21 cellular contexts compared by ENCODE assay signal in genomic region chr9:82475584-82476328, GRCh38.
"Had no signal": no experiment of that assay in that cellular context is flagged by ENCODE, and none has a peak within 500 bp of the region (broad histone marks: within the 10 kb centered on the region; RNA-seq: fewer than 3 reads in every experiment).

No MANE protein-coding gene starts in this region.

- ATAC-seq: effector memory CD8-positive, alpha-beta T cell; left lobe of liver; naive thymus-derived CD8-positive, alpha-beta T cell; stimulated activated naive CD8-positive, alpha-beta T cell treated with anti-CD3 and anti-CD28 coated beads, Interleukin-15, Interleukin-2, amounts not matched to agents 100 U/mL and 50 U/mL, for 24 hours had no signal

- H3K27me3 Mint-ChIP-seq: dendritic cell treated with granulocyte-macrophage colony-stimulating factor and Interleukin-4, amounts not matched to agents 40 ng/mL and 50 ng/mL, for 4 days; effector memory CD8-positive, alpha-beta T cell; naive thymus-derived CD8-positive, alpha-beta T cell had no signal

- H3K4me1 Mint-ChIP-seq: naive thymus-derived CD8-positive, alpha-beta T cell; neural crest cell had no signal

- H3K27me3 ChIP-seq: esophagus muscularis mucosa, suprapubic skin, thyroid gland, uterus had no signal

- H3K4me1 ChIP-seq: esophagus muscularis mucosa, suprapubic skin, thyroid gland, uterus had no signal

- DNase-seq: effector memory CD8-positive, alpha-beta T cell; foreskin melanocyte; head of caudate nucleus; hippocampal formation; kidney glomerular epithelial cell; mammary epithelial cell; naive thymus-derived CD8-positive, alpha-beta T cell; posterior cingulate gyrus; stimulated activated CD4-positive, alpha-beta T cell treated with anti-CD3 and anti-CD28 coated beads, Interleukin-2, amount 100 ng/mL, for 48 hours; stimulated activated naive CD8-positive, alpha-beta T cell treated with anti-CD3 and anti-CD28 coated beads, Interleukin-15, Interleukin-2, amounts not matched to agents 100 U/mL and 50 U/mL, for 24 hours; thyroid gland; uterus had no signal

- H3K9me3 Mint-ChIP-seq: dendritic cell treated with granulocyte-macrophage colony-stimulating factor and Interleukin-4, amounts not matched to agents 40 ng/mL and 50 ng/mL, for 4 days; neural crest cell had no signal

- H3K4me2 ChIP-seq: smooth muscle cell had no signal

- H3K27ac ChIP-seq: epithelial cell of prostate, esophagus muscularis mucosa, suprapubic skin, thyroid gland, uterus had no signal

- H3K27ac Mint-ChIP-seq: dendritic cell treated with granulocyte-macrophage colony-stimulating factor and Interleukin-4, amounts not matched to agents 40 ng/mL and 50 ng/mL, for 4 days; effector memory CD8-positive, alpha-beta T cell; naive thymus-derived CD8-positive, alpha-beta T cell; type B pancreatic cell had no signal

- H3K4me3 ChIP-seq: esophagus muscularis mucosa, smooth muscle cell, suprapubic skin, thyroid gland, uterus had no signal

- H3K36me3 Mint-ChIP-seq: naive thymus-derived CD8-positive, alpha-beta T cell had no signal

- H3K9me3 ChIP-seq: esophagus muscularis mucosa, thyroid gland, uterus had no signal

- H3K4me3 Mint-ChIP-seq: dendritic cell treated with granulocyte-macrophage colony-stimulating factor and Interleukin-4, amounts not matched to agents 40 ng/mL and 50 ng/mL, for 4 days; effector memory CD8-positive, alpha-beta T cell; naive thymus-derived CD8-positive, alpha-beta T cell; neural crest cell; type B pancreatic cell had no signal

- FAIRE-seq: islet of Langerhans had no signal

- H3K36me3 ChIP-seq: esophagus muscularis mucosa, suprapubic skin, thyroid gland, uterus had no signal
